ENCODE assay signal across 11 cellular contexts in genomic region chr6:32665621-32666140, GRCh38. TPM values are rescaled to one million over a fixed set of nuclear protein-coding genes. Genes with fewer than 3 reads are reported as not detected.
DNase-seq lines count a peak whose midpoint lies in the region; ATAC-seq and TF ChIP-seq lines count a peak whose summit lies in the region.
"Had no signal": no experiment of that assay in that cellular context is flagged by ENCODE, and none has a peak within 500 bp of the region (broad histone marks: within the 10 kb centered on the region; RNA-seq: fewer than 3 reads in every experiment).

No MANE protein-coding gene starts in this region.

- TF ChIP-seq CTCF in GM23338 (conservative IDR thresholded peaks at IDR 0.05; ENCODE audit: low read depth in 2 of 2) (no peak), psoas muscle (IDR thresholded peaks at IDR 0.05) (no peak)

- H3K9me2 ChIP-seq in GM23338 (ENCODE audit: insufficient read depth): no peaks in the 10 kb centered on the region

- H3K9me3 Mint-ChIP-seq in CD8-positive, alpha-beta memory T cell: no peaks in the 10 kb centered on the region
- peaks cover 3% of the 10 kb centered on the region; the same call in 2 of the 3 replicates for H3K9me3 Mint-ChIP-seq in GM23338
- no peaks in the 10 kb centered on the region for H3K9me3 Mint-ChIP-seq in activated naive CD8-positive, alpha-beta T cell treated with anti-CD3 and anti-CD28 coated beads, Interleukin-2, amount 50 U/mL, for 24 hours
- no peaks in the 10 kb centered on the region for H3K9me3 Mint-ChIP-seq in naive thymus-derived CD8-positive, alpha-beta T cell

- peak overlapping the region; percentile 74 for H3K4me3 ChIP-seq in CD8-positive, alpha-beta memory T cell (ENCODE audit: low read length)
- H3K4me3 ChIP-seq in GM23338 (peak overlapping the region; percentile 48), psoas muscle (no peak overlapping the region)
- H3K4me3 ChIP-seq: SJSA1, upper lobe of right lung had no signal

- H3K4me2 ChIP-seq in GM23338: peak overlapping the region; percentile 69

- H3K27me3 Mint-ChIP-seq in CD8-positive, alpha-beta memory T cell: peaks cover 0 to 2% of the 10 kb centered on the region in 2 donors
- peaks cover 26% of the 10 kb centered on the region for H3K27me3 Mint-ChIP-seq in GM23338 (ENCODE audit: insufficient read depth, low read depth, poor library complexity)
- peaks cover 12% of the 10 kb centered on the region for H3K27me3 Mint-ChIP-seq in activated naive CD8-positive, alpha-beta T cell treated with anti-CD3 and anti-CD28 coated beads, Interleukin-2, amount 50 U/mL, for 24 hours
- H3K27me3 Mint-ChIP-seq in naive thymus-derived CD8-positive, alpha-beta T cell: peaks cover 5 to 31% (median 21%) of the 10 kb centered on the region in 5 donors

- intact Hi-C loops in psoas muscle (cut with DNase I): no loop called here

- 8 to 19% (median 12%) methylated on average over 3 of the region's 3 CpGs for WGBS in psoas muscle, 3 donors

- peak overlapping the region; percentile 81 to 96 (median 91) for H3K4me3 Mint-ChIP-seq in CD8-positive, alpha-beta memory T cell
- peak overlapping the region; percentile 79 for H3K4me3 Mint-ChIP-seq in GM23338
- peak overlapping the region; percentile 81 for H3K4me3 Mint-ChIP-seq in activated naive CD8-positive, alpha-beta T cell treated with anti-CD3 and anti-CD28 coated beads, Interleukin-2, amount 50 U/mL, for 24 hours
- peak overlapping the region in 9 of 10 donors; percentile 72 to 89 (median 87) for H3K4me3 Mint-ChIP-seq in naive thymus-derived CD8-positive, alpha-beta T cell

- H3K27ac ChIP-seq in CD8-positive, alpha-beta memory T cell (ENCODE audit: low read depth, low read length): peak overlapping the region; percentile 62
- H3K27ac ChIP-seq in GM23338 (ENCODE audit: low read depth): no peak overlapping the region
- no peak overlapping the region for H3K27ac ChIP-seq in psoas muscle
- H3K27ac ChIP-seq in caudate nucleus (ENCODE audit: low read depth, low read length): no peak overlapping the region
- H3K27ac ChIP-seq: SJSA1, upper lobe of right lung had no signal

- peaks cover 31 to 67% (median 65%) of the 10 kb centered on the region in 3 donors for H3K4me1 Mint-ChIP-seq in CD8-positive, alpha-beta memory T cell
- H3K4me1 Mint-ChIP-seq in GM23338: peaks cover 39% of the 10 kb centered on the region
- peaks cover 50% of the 10 kb centered on the region for H3K4me1 Mint-ChIP-seq in activated naive CD8-positive, alpha-beta T cell treated with anti-CD3 and anti-CD28 coated beads, Interleukin-2, amount 50 U/mL, for 24 hours
- peaks cover 25 to 82% (median 34%) of the 10 kb centered on the region in 4 donors for H3K4me1 Mint-ChIP-seq in naive thymus-derived CD8-positive, alpha-beta T cell

- no peaks in the 10 kb centered on the region for H3K36me3 ChIP-seq in CD8-positive, alpha-beta memory T cell (ENCODE audit: insufficient read depth, low read length)
- no peaks in the 10 kb centered on the region for H3K36me3 ChIP-seq in GM23338 (ENCODE audit: insufficient read depth)
- no peaks in the 10 kb centered on the region for H3K36me3 ChIP-seq in psoas muscle (ENCODE audit: insufficient read depth in 1 of 2, low read depth in 1 of 2)
- H3K36me3 ChIP-seq: SJSA1, upper lobe of right lung had no signal

- H3K4me1 ChIP-seq in CD8-positive, alpha-beta memory T cell (ENCODE audit: insufficient read depth, low read length): peaks cover 21% of the 10 kb centered on the region
- H3K4me1 ChIP-seq in GM23338 (ENCODE audit: insufficient read depth): no peaks in the 10 kb centered on the region
- H3K4me1 ChIP-seq in psoas muscle: no peaks in the 10 kb centered on the region
- H3K4me1 ChIP-seq: SJSA1, upper lobe of right lung had no signal

- no peaks in the 10 kb centered on the region for H3K79me2 ChIP-seq in GM23338 (replicated peaks; ENCODE audit: insufficient read depth)

- DNase-seq in CD8-positive, alpha-beta memory T cell: no peak
- no peak for DNase-seq in GM23338 (ENCODE audit: low spot score)
- DNase-seq in activated naive CD8-positive, alpha-beta T cell treated with anti-CD3 and anti-CD28 coated beads, Interleukin-2, amount 50 U/mL, for 24 hours: no peak
- peak in 2 of 10 donors; percentile 5 to 9 for DNase-seq in naive thymus-derived CD8-positive, alpha-beta T cell
- DNase-seq in psoas muscle: no peak
- DNase-seq in caudate nucleus (lab: John Stamatoyannopoulos, UW): no peak
- DNase-seq: NCI-H774 had no signal

- H2AFZ ChIP-seq in GM23338: no peak overlapping the region

- H3K27me3 ChIP-seq in CD8-positive, alpha-beta memory T cell (ENCODE audit: insufficient read depth, low read length, poor library complexity, severe bottlenecking): no peaks in the 10 kb centered on the region
- peaks cover 33% of the 10 kb centered on the region for H3K27me3 ChIP-seq in GM23338 (ENCODE audit: insufficient read depth)
- peaks cover 0 to 4% (median 0%) of the 10 kb centered on the region in 3 donors for H3K27me3 ChIP-seq in psoas muscle (ENCODE audit: insufficient read depth in 3 of 3, low read length in 2 of 3)
- H3K27me3 ChIP-seq: upper lobe of right lung had no signal

- H3F3A ChIP-seq in GM23338 (replicated peaks; ENCODE audit: low read depth): no peaks in the 10 kb centered on the region

- H3K27ac Mint-ChIP-seq in CD8-positive, alpha-beta memory T cell: peak overlapping the region; percentile 8 to 98 (median 93)
- no peak overlapping the region for H3K27ac Mint-ChIP-seq in GM23338
- H3K27ac Mint-ChIP-seq in activated naive CD8-positive, alpha-beta T cell treated with anti-CD3 and anti-CD28 coated beads, Interleukin-2, amount 50 U/mL, for 24 hours: peak overlapping the region; percentile 63
- H3K27ac Mint-ChIP-seq in naive thymus-derived CD8-positive, alpha-beta T cell: peak overlapping the region in 8 of 10 donors; percentile 13 to 88 (median 72)

- H3K36me3 Mint-ChIP-seq in CD8-positive, alpha-beta memory T cell: peaks cover 0 to 18% (median 7%) of the 10 kb centered on the region in 3 donors
- peaks cover 33% of the 10 kb centered on the region; the same call in 2 of the 3 replicates for H3K36me3 Mint-ChIP-seq in GM23338 (ENCODE audit: low read depth)
- peaks cover 2% of the 10 kb centered on the region for H3K36me3 Mint-ChIP-seq in activated naive CD8-positive, alpha-beta T cell treated with anti-CD3 and anti-CD28 coated beads, Interleukin-2, amount 50 U/mL, for 24 hours (ENCODE audit: low read depth)
- no peaks in the 10 kb centered on the region for H3K36me3 Mint-ChIP-seq in naive thymus-derived CD8-positive, alpha-beta T cell

- no peaks in the 10 kb centered on the region for H3K9me3 ChIP-seq in CD8-positive, alpha-beta memory T cell (ENCODE audit: low read length)
- no peaks in the 10 kb centered on the region for H3K9me3 ChIP-seq in psoas muscle
- H3K9me3 ChIP-seq: SJSA1, upper lobe of right lung had no signal

- no peak for ATAC-seq in GM23338
- ATAC-seq in activated naive CD8-positive, alpha-beta T cell treated with anti-CD3 and anti-CD28 coated beads, Interleukin-2, amount 50 U/mL, for 24 hours: no peak
- ATAC-seq in naive thymus-derived CD8-positive, alpha-beta T cell: peak in 1 of 2 donors; percentile 10
- no peak for ATAC-seq in GM21786 (IDR thresholded peaks at IDR 0.05; ENCODE audit: unreplicated experiment)
- no peak for ATAC-seq in psoas muscle

- POLR2A ChIA-PET in CD8-positive, alpha-beta memory T cell (lab: Charles Lee): no interaction called here
- POLR2A ChIA-PET in naive thymus-derived CD8-positive, alpha-beta T cell (lab: Charles Lee): interaction anchor here (0.6 to 1.5 kb wide), 4 partner anchors 25 to 216 kb away, joined by 3 to 6 read pairs (median 4); no protein-coding TSS in a partner anchor

- CTCF ChIA-PET in CD8-positive, alpha-beta memory T cell (lab: Charles Lee): no interaction called here

- H4K20me1 ChIP-seq in GM23338 (replicated peaks; ENCODE audit: insufficient read depth): no peaks in the 10 kb centered on the region

TF ChIP-seq in GM23338, 12 proteins besides CTCF, POLR2A, EP300 and RAD21 (continues in another document):
- no peak for TF ChIP-seq ZNF114 (CRISPR knock-in tag; IDR thresholded peaks at IDR 0.05)

RNA-seq across cellular contexts. Expression of gene HLA-DQB1, which starts 0.8 kb away (rescaled TPM):
- 10 to 100 TPM; 16.0 to 22.7 TPM for total RNA-seq in CD8-positive, alpha-beta memory T cell
- 4.3 TPM for polyA plus RNA-seq in CD8-positive, alpha-beta memory T cell
- total RNA-seq in GM23338 (2014; rRNA removed; shearing (Covaris generic)): 4.6 and 5.7 TPM in 2 replicates
- polyA plus RNA-seq in GM23338 (2016; fragmentation: Nextera tagmentation; extraction: Ambion mirVana): 6.5 and 17.3 TPM in 2 replicates
- 10 to 100 TPM; 13.6 to 17.0 TPM for total RNA-seq in naive thymus-derived CD8-positive, alpha-beta T cell
- polyA plus RNA-seq in naive thymus-derived CD8-positive, alpha-beta T cell: 10 to 100 TPM in 1 of 3 donors, 1 to 10 TPM in 2; 1.4 to 22.9 (median 5.9) TPM
- total RNA-seq in psoas muscle: 1 to 10 TPM; 2.9 to 5.4 (median 4.2) TPM
- polyA plus RNA-seq in psoas muscle: 10 to 100 TPM in 1 of 3 donors, 1 to 10 TPM in 2; 8.2 to 10.8 (median 8.6) TPM
- total RNA-seq: pulmonary artery endothelial cell, SJSA1 had no signal

RNA-seq across cellular contexts. Expression of gene HLA-DQA1, which starts 28.5 kb away (rescaled TPM):
- 10 to 100 TPM; 20.3 to 22.2 TPM for total RNA-seq in CD8-positive, alpha-beta memory T cell
- polyA plus RNA-seq in CD8-positive, alpha-beta memory T cell: 3.2 TPM
- total RNA-seq in GM23338 (2014; rRNA removed; shearing (Covaris generic)): not detected in 2 replicates
- polyA plus RNA-seq in GM23338 (2016; fragmentation: Nextera tagmentation; extraction: Ambion mirVana): 0.42 and 0.49 TPM in 2 replicates
- 10 to 100 TPM; 13.7 to 15.5 TPM for total RNA-seq in naive thymus-derived CD8-positive, alpha-beta T cell
- polyA plus RNA-seq in naive thymus-derived CD8-positive, alpha-beta T cell: 10 to 100 TPM in 1 of 3 donors, 1 to 10 TPM in 1, not detected in 1; 1.6 to 11.0 TPM
- 1 to 10 TPM; 1.3 to 7.8 (median 6.2) TPM for total RNA-seq in psoas muscle
- 1 to 10 TPM; 5.9 to 7.8 (median 5.9) TPM for polyA plus RNA-seq in psoas muscle
- total RNA-seq: pulmonary artery endothelial cell, SJSA1 had no signal
